In genomic region chr1:85898861-85899260, GRCh38 we compare ENCODE assay signal across 22 cellular contexts.
"Had no signal": no experiment of that assay in that cellular context is flagged by ENCODE, and none has a peak within 500 bp of the region (broad histone marks: within the 10 kb centered on the region; RNA-seq: fewer than 3 reads in every experiment).

No MANE protein-coding gene starts in this region.

- H3K4me1 Mint-ChIP-seq: activated CD8-positive, alpha-beta memory T cell treated with anti-CD3 and anti-CD28 coated beads, Interleukin-2, amount 10 ng/mL, durations not matched to agents 7 days and 5 days; activated naive CD4-positive, alpha-beta T cell treated with anti-CD3 and anti-CD28 coated beads, Interleukin-2, amount 10 ng/mL, durations not matched to agents 7 days and 5 days; brain; central memory CD8-positive, alpha-beta T cell; naive thymus-derived CD4-positive, alpha-beta T cell; stimulated activated naive CD8-positive, alpha-beta T cell treated with anti-CD3 and anti-CD28 coated beads, Interleukin-15, amount 100 ng/mL, for 72 hours; T-cell had no signal

- H3K27me3 Mint-ChIP-seq: activated CD4-positive, alpha-beta memory T cell treated with anti-CD3 and anti-CD28 coated beads for 36 hours; activated CD8-positive, alpha-beta memory T cell treated with anti-CD3 and anti-CD28 coated beads, Interleukin-2, amount 10 ng/mL, durations not matched to agents 7 days and 5 days; activated naive CD4-positive, alpha-beta T cell treated with anti-CD3 and anti-CD28 coated beads, Interleukin-2, amount 10 ng/mL, durations not matched to agents 7 days and 5 days; brain; central memory CD8-positive, alpha-beta T cell; stimulated activated naive CD8-positive, alpha-beta T cell treated with anti-CD3 and anti-CD28 coated beads, Interleukin-15, amount 100 ng/mL, for 72 hours; T-cell had no signal

- H3K4me3 ChIP-seq: heart right ventricle, left lung, mucosa of descending colon, ovary, upper lobe of left lung had no signal

- FAIRE-seq: frontal cortex, islet of Langerhans had no signal

- ATAC-seq: activated CD8-positive, alpha-beta memory T cell treated with anti-CD3 and anti-CD28 coated beads, Interleukin-2, amount 10 ng/mL, durations not matched to agents 7 days and 5 days; heart right ventricle; left lung; mucosa of descending colon; naive thymus-derived CD4-positive, alpha-beta T cell; sciatic nerve; stimulated activated naive CD8-positive, alpha-beta T cell treated with anti-CD3 and anti-CD28 coated beads, Interleukin-15, amount 100 ng/mL, for 72 hours; T-cell had no signal

- H3K9me3 Mint-ChIP-seq: activated CD4-positive, alpha-beta memory T cell treated with anti-CD3 and anti-CD28 coated beads for 36 hours; activated naive CD4-positive, alpha-beta T cell treated with anti-CD3 and anti-CD28 coated beads, Interleukin-2, amount 10 ng/mL, durations not matched to agents 7 days and 5 days; stimulated activated naive CD8-positive, alpha-beta T cell treated with anti-CD3 and anti-CD28 coated beads, Interleukin-15, amount 100 ng/mL, for 72 hours; T-cell had no signal

- H3K36me3 Mint-ChIP-seq: activated CD4-positive, alpha-beta memory T cell treated with anti-CD3 and anti-CD28 coated beads for 36 hours; activated CD8-positive, alpha-beta memory T cell treated with anti-CD3 and anti-CD28 coated beads, Interleukin-2, amount 10 ng/mL, durations not matched to agents 7 days and 5 days; activated naive CD4-positive, alpha-beta T cell treated with anti-CD3 and anti-CD28 coated beads, Interleukin-2, amount 10 ng/mL, durations not matched to agents 7 days and 5 days; brain; naive thymus-derived CD4-positive, alpha-beta T cell; T-cell had no signal

- H3K4me3 Mint-ChIP-seq: activated CD4-positive, alpha-beta memory T cell treated with anti-CD3 and anti-CD28 coated beads for 36 hours; activated CD8-positive, alpha-beta memory T cell treated with anti-CD3 and anti-CD28 coated beads, Interleukin-2, amount 10 ng/mL, durations not matched to agents 7 days and 5 days; activated naive CD4-positive, alpha-beta T cell treated with anti-CD3 and anti-CD28 coated beads, Interleukin-2, amount 10 ng/mL, durations not matched to agents 7 days and 5 days; brain; central memory CD8-positive, alpha-beta T cell; naive thymus-derived CD4-positive, alpha-beta T cell; stimulated activated naive CD8-positive, alpha-beta T cell treated with anti-CD3 and anti-CD28 coated beads, Interleukin-15, amount 100 ng/mL, for 72 hours; T-cell had no signal

- H3K27ac Mint-ChIP-seq: activated CD4-positive, alpha-beta memory T cell treated with anti-CD3 and anti-CD28 coated beads for 36 hours; activated CD8-positive, alpha-beta memory T cell treated with anti-CD3 and anti-CD28 coated beads, Interleukin-2, amount 10 ng/mL, durations not matched to agents 7 days and 5 days; activated naive CD4-positive, alpha-beta T cell treated with anti-CD3 and anti-CD28 coated beads, Interleukin-2, amount 10 ng/mL, durations not matched to agents 7 days and 5 days; brain; naive thymus-derived CD4-positive, alpha-beta T cell; stimulated activated naive CD8-positive, alpha-beta T cell treated with anti-CD3 and anti-CD28 coated beads, Interleukin-15, amount 100 ng/mL, for 72 hours; T-cell had no signal

- DNase-seq: activated CD4-positive, alpha-beta memory T cell treated with anti-CD3 and anti-CD28 coated beads for 36 hours; activated CD4-positive, alpha-beta T cell treated with anti-CD3 and anti-CD28 coated beads for 1 hour; activated CD8-positive, alpha-beta memory T cell treated with anti-CD3 and anti-CD28 coated beads, Interleukin-2, amount 10 ng/mL, durations not matched to agents 7 days and 5 days; activated naive CD4-positive, alpha-beta T cell treated with anti-CD3 and anti-CD28 coated beads, Interleukin-2, amount 10 ng/mL, durations not matched to agents 7 days and 5 days; activated T-cell treated with anti-CD3 and anti-CD28 coated beads, Interleukin-2, amount 50 U/mL, for 1 hour; effector memory CD4-positive, alpha-beta T cell; heart right ventricle; left lung; mammary epithelial cell; mucosa of descending colon; naive thymus-derived CD4-positive, alpha-beta T cell; ovary; stimulated activated CD4-positive, alpha-beta T cell treated with anti-CD3 and anti-CD28 coated beads, Interleukin-1b, Interleukin-23, amount 100 ng/mL, for 48 hours; stimulated activated naive CD8-positive, alpha-beta T cell treated with anti-CD3 and anti-CD28 coated beads, Interleukin-15, amount 100 ng/mL, for 72 hours; T-cell; T1000; upper lobe of left lung had no signal
